In genomic region chr6:12114055-12114503, GRCh38 we compare ENCODE assay signal across 13 cellular contexts.
DNase-seq lines count a peak whose midpoint lies in the region; ATAC-seq and TF ChIP-seq lines count a peak whose summit lies in the region.
"Had no signal": no experiment of that assay in that cellular context is flagged by ENCODE, and none has a peak within 500 bp of the region (broad histone marks: within the 10 kb centered on the region; RNA-seq: fewer than 3 reads in every experiment).

No MANE protein-coding gene starts in this region.

- no peaks in the 10 kb centered on the region for H3K9me3 ChIP-seq in DOHH2 (ENCODE audit: control insufficient read depth, insufficient read depth, low read length)
- H3K9me3 ChIP-seq in right atrium auricular region: peaks cover 0 to 17% of the 10 kb centered on the region in 2 donors

- H4K20me1 ChIP-seq in DOHH2 (ENCODE audit: control insufficient read depth, insufficient read depth, low read depth, low read length): no peaks in the 10 kb centered on the region

- peak; percentile 30 for ATAC-seq in GM18867 (IDR thresholded peaks at IDR 0.05; ENCODE audit: unreplicated experiment)
- peak; percentile 36 for ATAC-seq in HG03139 (IDR thresholded peaks at IDR 0.05; ENCODE audit: unreplicated experiment)
- no peak for ATAC-seq in omental fat pad (ENCODE audit: low FRiP score)

- H3K4me1 ChIP-seq in DOHH2 (ENCODE audit: control insufficient read depth, low read length): peaks cover 16% of the 10 kb centered on the region
- peaks cover 0 to 9% of the 10 kb centered on the region in 2 donors for H3K4me1 ChIP-seq in right atrium auricular region

- H3K27me3 Mint-ChIP-seq in chondrocyte (ENCODE audit: low read depth): no peaks in the 10 kb centered on the region

- H3K27ac ChIP-seq in DOHH2 (ENCODE audit: low read depth, low read length) (no peak overlapping the region), right atrium auricular region (no peak overlapping the region)
- H3K27ac ChIP-seq: C4-2B had no signal

- peak overlapping the region; percentile 72 for H3K27ac Mint-ChIP-seq in chondrocyte (ENCODE audit: unreplicated experiment)

- H3K79me2 ChIP-seq in DOHH2 (ENCODE audit: control insufficient read depth, low read length): no peaks in the 10 kb centered on the region

- no peak for TF ChIP-seq CTCF in DOHH2 (IDR thresholded peaks at IDR 0.05; ENCODE audit: low read depth, low read length, poor library complexity, severe bottlenecking)
- TF ChIP-seq CTCF in chondrocyte (IDR thresholded peaks at IDR 0.05): no peak
- TF ChIP-seq CTCF in omental fat pad (IDR thresholded peaks at IDR 0.05): no peak
- no peak for TF ChIP-seq CTCF in right atrium auricular region (IDR thresholded peaks at IDR 0.05)

- H3F3A ChIP-seq in DOHH2 (ENCODE audit: control insufficient read depth, insufficient read depth): no peaks in the 10 kb centered on the region

- H3K36me3 ChIP-seq in DOHH2 (ENCODE audit: control insufficient read depth, low read length) (peaks cover 5% of the 10 kb centered on the region; the same call in 1 of the 2 replicates), right atrium auricular region (peaks cover 12% of the 10 kb centered on the region)

- peaks cover 18% of the 10 kb centered on the region for H3K36me3 Mint-ChIP-seq in chondrocyte (ENCODE audit: low read depth)

- no peak for DNase-seq in chondrocyte (ENCODE audit: low spot score)
- DNase-seq in omental fat pad (ENCODE audit: low spot score): no peak
- DNase-seq in DMS53 treated with DMSO at 0.1 percent for 48 hours (lab: John Stamatoyannopoulos, UW; ENCODE audit: unreplicated experiment): no peak
- no peak for DNase-seq in NCI-H1436 treated with DMSO at 0.1 percent for 48 hours (lab: John Stamatoyannopoulos, UW)
- no peak for DNase-seq in right atrium auricular region (ENCODE audit: low spot score)
- DNase-seq: activated CD4-positive, alpha-beta T cell treated with anti-CD3 and anti-CD28 coated beads for 48 hours; Kasumi-1; NCI-H2081 treated with DMSO at 0.1 percent for 48 hours; substantia nigra had no signal

- peaks cover 27% of the 10 kb centered on the region for H3K4me1 Mint-ChIP-seq in chondrocyte (ENCODE audit: low read depth)

- H3K27me3 ChIP-seq in DOHH2 (ENCODE audit: control insufficient read depth, low read length): no peaks in the 10 kb centered on the region
- H3K27me3 ChIP-seq in right atrium auricular region: no peaks in the 10 kb centered on the region

- H3K9me2 ChIP-seq in DOHH2 (replicated peaks; ENCODE audit: control insufficient read depth, low read length): no peaks in the 10 kb centered on the region

- no peak overlapping the region for H3K4me3 Mint-ChIP-seq in chondrocyte (ENCODE audit: unreplicated experiment)

- peaks cover 7% of the 10 kb centered on the region for H3K9me3 Mint-ChIP-seq in chondrocyte (ENCODE audit: low read depth)

- H3K4me3 ChIP-seq in DOHH2 (ENCODE audit: low read length) (no peak overlapping the region), right atrium auricular region (no peak overlapping the region)

- H3K4me2 ChIP-seq in DOHH2 (ENCODE audit: low read length): 0 out of 2 replicates have a peak overlapping the region, but pooled peaks have one; percentile 14
